Comparison of ENCODE assay signal across 8 cellular contexts in genomic region chr2:37168217-37168981, GRCh38. TPM values are rescaled to one million over a fixed set of nuclear protein-coding genes. Genes with fewer than 3 reads are reported as not detected.
A peak's percentile ranks its signal among the peaks of the same experiment; 100 is the strongest.
DNase-seq lines count a peak whose midpoint lies in the region; ATAC-seq, FAIRE-seq and TF ChIP-seq lines count a peak whose summit lies in the region.

No MANE protein-coding gene starts in this region.

- intact Hi-C loops in A673 (cut with micrococcal nuclease; ENCODE audit: unreplicated experiment) = loop anchor here (5.0 to 10.0 kb wide), 2 partner anchors 224 to 716 kb away; no protein-coding TSS in a partner anchor

- H4K5ac ChIP-seq in H1 (ENCODE audit: insufficient read length, low read depth, low read length) (no peak overlapping the region), mesendoderm (ENCODE audit: low read length) (no peak overlapping the region)

- CTCF ChIA-PET in A673 (lab: Charles Lee) (interaction anchor here (0.6 kb wide), 1 partner anchor 50 kb away, joined by 3 read pairs; no protein-coding TSS in a partner anchor), SK-N-SH (lab: Yijun Ruan, JAX) (interaction anchor here (0.6 to 4.9 kb wide), 56 partner anchors 9 to 953 kb away, joined by 3 to 57 read pairs (median 4); partner anchors contain the start of genes CEBPZ, CEBPZOS, EIF2AK2 and NDUFAF7), H1 (lab: Charles Lee; ENCODE audit: partially characterized antibody) (interaction anchor here (0.6 to 5.6 kb wide), 42 partner anchors 9 to 707 kb away, joined by 3 to 67 read pairs (median 4); partner anchors contain the start of genes EIF2AK2 and SULT6B1)

- no peak for TF ChIP-seq POLR2A in H1 (IDR thresholded peaks at IDR 0.05; ENCODE audit: control extremely low read depth in 1 of 2, low read depth in 2 of 2, low read length in 2 of 2)

- no peak overlapping the region for H4K8ac ChIP-seq in H1 (ENCODE audit: extremely low read depth, insufficient read depth, low read length)
- H4K8ac ChIP-seq in mesendoderm (ENCODE audit: low read depth, low read length) = no peak overlapping the region

- BruUV-seq in A673 (replicated peaks; lab: Mats Ljungman, UMichigan) = no TSS peak

- H3K27me3 ChIP-seq in A673 (replicated peaks; ENCODE audit: insufficient read depth, low read depth, low read length, poor library complexity) (no peaks in the 10 kb centered on the region), SK-N-SH (ENCODE audit: insufficient read depth) (no peaks in the 10 kb centered on the region), H1 (replicated peaks in 1 of 4; ENCODE audit: control insufficient read depth in 3 of 4, extremely low read depth in 1 of 4, insufficient read depth in 3 of 4, low read length in 3 of 4) (no peaks in the 10 kb centered on the region), mesendoderm (ENCODE audit: insufficient read depth, low read length, poor library complexity) (no peaks in the 10 kb centered on the region)

- no peak overlapping the region for H3K27ac ChIP-seq in A673 (ENCODE audit: low read depth, low read length, poor library complexity, severe bottlenecking)
- no peak overlapping the region for H3K27ac ChIP-seq in SK-N-SH (ENCODE audit: low read depth in 2 of 2, low read length in 1 of 2)
- no peak overlapping the region for H3K27ac ChIP-seq in H1 (ENCODE audit: low read depth, low read length)
- H3K27ac ChIP-seq in mesendoderm (ENCODE audit: low read depth, low read length) = no peak overlapping the region

- H3K4me3 ChIP-seq in A673 (ENCODE audit: low read depth, low read length, poor library complexity, severe bottlenecking) = no peak overlapping the region
- H3K4me3 ChIP-seq in SK-N-SH (ENCODE audit: low read depth in 2 of 2, low read length in 1 of 2) = no peak overlapping the region; a peak in 1 of 4 replicates
- H3K4me3 ChIP-seq in H1 (ENCODE audit: extremely low read depth in 1 of 4, insufficient read depth in 2 of 4, low read depth in 3 of 4, low read length in 4 of 4) = no peak overlapping the region
- H3K4me3 ChIP-seq in mesendoderm (ENCODE audit: low read length) = no peak overlapping the region

- H3K4me2 ChIP-seq in SK-N-SH (no peak overlapping the region), H1 (ENCODE audit: insufficient read depth in 1 of 2, low read depth in 2 of 2, low read length in 2 of 2) (no peak overlapping the region), mesendoderm (ENCODE audit: low read length) (no peak overlapping the region)

- in situ Hi-C loops in G401 (cut with HindIII; ENCODE audit: low sequenced_read_pairs) = no loop called here

- peak; percentile 83 for TF ChIP-seq CTCF in A673 (conservative IDR thresholded peaks at IDR 0.05; ENCODE audit: low read depth, low read length)
- TF ChIP-seq CTCF in SK-N-SH (IDR thresholded peaks at IDR 0.05) = peak; percentile 90
- TF ChIP-seq CTCF in H1 (IDR thresholded peaks at IDR 0.05; ENCODE audit: control extremely low read depth in 1 of 3, insufficient read depth in 1 of 3, low read depth in 1 of 3, low read length in 3 of 3) = peak in 2 of 3 experiments; percentile 49 to 78; a peak in 2 of 4 replicates

- H3K9ac ChIP-seq in SK-N-SH (no peak overlapping the region), H1 (replicated peaks in 1 of 4; ENCODE audit: extremely low read depth in 1 of 4, low read depth in 3 of 4, low read length in 3 of 4) (no peak overlapping the region), mesendoderm (ENCODE audit: low read length) (no peak overlapping the region)

- H3K18ac ChIP-seq in H1 (ENCODE audit: extremely low read depth, low read length) (no peak overlapping the region), mesendoderm (ENCODE audit: low read length) (no peak overlapping the region)

- 48% methylated on average over 17 of the region's 17 CpGs for WGBS in SK-N-SH (ENCODE audit: low lambda C conversion rate)
- WGBS in H1 (ENCODE audit: extremely low coverage in 1 of 2, insufficient coverage in 1 of 2, insufficient read length in 1 of 2, insufficient replicate concordance in 2 of 2, low coverage in 1 of 2, low lambda C conversion rate in 2 of 2, missing lambda C conversion rate in 1 of 2), 2 experiments = 58% methylated on average over 17 of the region's 17 CpGs; no CpG with 5 or more reads in 1 of the 2 experiments
- WGBS in mesendoderm (ENCODE audit: extremely low coverage, insufficient coverage, low lambda C conversion rate) = no CpG with 5 or more reads among the region's 17 CpGs

- H3K9me3 ChIP-seq in A673 (ENCODE audit: low read depth, low read length, poor library complexity, severe bottlenecking) = peaks cover 19% of the 10 kb centered on the region
- H3K9me3 ChIP-seq in SK-N-SH = 0 out of 2 replicates have a peak, but pooled peaks cover 9% of the 10 kb centered on the region
- H3K9me3 ChIP-seq in H1 (ENCODE audit: insufficient read depth in 2 of 2, low read depth in 1 of 2, low read length in 1 of 2) = peaks cover 7 to 8% of the 10 kb centered on the region in 2 experiments; a peak in 3 of 4 replicates

- H3K36me3 ChIP-seq in A673 (ENCODE audit: insufficient read depth, low read length, poor library complexity, severe bottlenecking) (no peaks in the 10 kb centered on the region), SK-N-SH (replicated peaks in 1 of 2; ENCODE audit: control insufficient read depth in 1 of 2, insufficient read depth in 2 of 2, low read length in 1 of 2) (no peaks in the 10 kb centered on the region), H1 (ENCODE audit: control insufficient read depth in 2 of 4, insufficient read depth in 4 of 4, low read length in 3 of 4) (no peaks in the 10 kb centered on the region), mesendoderm (ENCODE audit: control insufficient read depth, insufficient read depth, low read length) (no peaks in the 10 kb centered on the region)

- FAIRE-seq in H1 (lab: Jason Lieb, UNC) = peak; percentile 90

- H3K56ac ChIP-seq in H1 (replicated peaks; ENCODE audit: insufficient read length, low read depth, low read length) (no peak overlapping the region), mesendoderm (ENCODE audit: low read length) (peak overlapping the region; percentile 15)

- H3K14ac ChIP-seq in H1 (ENCODE audit: insufficient read length) = no peak overlapping the region

- no peak overlapping the region for H2BK20ac ChIP-seq in H1 (ENCODE audit: low read length)

- no peak overlapping the region for H2AK5ac ChIP-seq in H1 (ENCODE audit: low read depth, low read length)
- H2AK5ac ChIP-seq in mesendoderm (ENCODE audit: low read length) = no peak overlapping the region

- peak; percentile 75 for DNase-seq in A673 (ENCODE audit: low spot score)
- DNase-seq in G401 (ENCODE audit: low spot score) = peak; percentile 19
- peak; percentile 91 for DNase-seq in SK-N-SH
- DNase-seq in H1 (ENCODE audit: low read depth in 1 of 2, low spot score in 2 of 2) = peak in 1 of 2 experiments; percentile 64
- DNase-seq in mesendoderm = peak; percentile 71
- no peak for DNase-seq in T-helper 9 cell

- H4K91ac ChIP-seq in H1 (replicated peaks; ENCODE audit: insufficient read length, low read length) = no peak overlapping the region

- POLR2A ChIA-PET in A673 (lab: Charles Lee; ENCODE audit: low non-redundant PET) (no interaction called here), SK-N-SH (lab: Yijun Ruan, JAX) (no interaction called here), H1 (lab: Charles Lee; ENCODE audit: partially characterized antibody) (interaction anchor here (1.1 to 1.9 kb wide), 5 partner anchors 12 to 55 kb away, joined by 3 to 6 read pairs (median 4); no protein-coding TSS in a partner anchor)

- H3K23ac ChIP-seq in H1 (ENCODE audit: insufficient read length) (no peak overlapping the region), mesendoderm (ENCODE audit: low read length) (no peak overlapping the region)

- H3K9me2 ChIP-seq in SK-N-SH = no peaks in the 10 kb centered on the region

- no peak overlapping the region for H2BK5ac ChIP-seq in H1 (ENCODE audit: low read depth, low read length)
- H2BK5ac ChIP-seq in mesendoderm (ENCODE audit: low read length) = no peak overlapping the region

- no peak overlapping the region for H2BK12ac ChIP-seq in H1 (ENCODE audit: low read depth, low read length)

- no peaks in the 10 kb centered on the region for H3K23me2 ChIP-seq in H1 (ENCODE audit: low read depth, low read length)

- H2BK15ac ChIP-seq in H1 (ENCODE audit: low read length) (no peak overlapping the region), mesendoderm (replicated peaks; ENCODE audit: low read depth) (no peak overlapping the region)

- H2AFZ ChIP-seq in SK-N-SH (ENCODE audit: low read depth) (peak overlapping the region; percentile 60), H1 (ENCODE audit: low read length) (0 out of 2 replicates have a peak overlapping the region, but pooled peaks have one; percentile 45)

- no peaks in the 10 kb centered on the region for H3F3A ChIP-seq in SK-N-SH (replicated peaks; ENCODE audit: insufficient read depth)

- H2BK120ac ChIP-seq in H1 (replicated peaks; ENCODE audit: low read depth, low read length) (no peak overlapping the region), mesendoderm (ENCODE audit: low read depth, low read length) (no peak overlapping the region)

- ATAC-seq in GM18502 (IDR thresholded peaks at IDR 0.05; ENCODE audit: poor library complexity, unreplicated experiment) = no peak

- TF ChIP-seq RAD21 in Ishikawa (IDR thresholded peaks at IDR 0.05; ENCODE audit: low read depth) = peak; percentile 78
- peak; percentile 89 for TF ChIP-seq RAD21 in SK-N-SH (IDR thresholded peaks at IDR 0.05; ENCODE audit: low read length)
- peak; percentile 82 to 83 for TF ChIP-seq RAD21 in H1 (IDR thresholded peaks at IDR 0.05 in 1 of 2, conservative IDR thresholded peaks at IDR 0.05 in 1 of 2; ENCODE audit: low read depth in 2 of 2, low read length in 2 of 2)

- H3K79me1 ChIP-seq in H1 (ENCODE audit: low read depth, low read length) = no peaks in the 10 kb centered on the region
- H3K79me1 ChIP-seq in mesendoderm (ENCODE audit: low read length) = no peaks in the 10 kb centered on the region

- H4K20me1 ChIP-seq in SK-N-SH (ENCODE audit: insufficient read depth) (no peaks in the 10 kb centered on the region), H1 (replicated peaks in 1 of 2; ENCODE audit: control insufficient read depth in 1 of 2, insufficient read depth in 2 of 2, low read length in 2 of 2) (no peaks in the 10 kb centered on the region)

- H3K4ac ChIP-seq in H1 (replicated peaks; ENCODE audit: insufficient read length, low read depth, low read length) (no peak overlapping the region), mesendoderm (ENCODE audit: low read depth, low read length) (no peak overlapping the region)

- no peaks in the 10 kb centered on the region for H3K4me1 ChIP-seq in A673 (ENCODE audit: insufficient read depth, low read length, poor library complexity, severe bottlenecking)
- no peaks in the 10 kb centered on the region for H3K4me1 ChIP-seq in SK-N-SH (ENCODE audit: control insufficient read depth in 1 of 2, insufficient read depth in 2 of 2, low read depth in 1 of 2, low read length in 1 of 2)
- H3K4me1 ChIP-seq in H1 (replicated peaks in 1 of 4; ENCODE audit: control insufficient read depth in 3 of 4, insufficient read depth in 4 of 4, low read length in 3 of 4) = no peaks in the 10 kb centered on the region
- no peaks in the 10 kb centered on the region for H3K4me1 ChIP-seq in mesendoderm (ENCODE audit: control insufficient read depth, low read depth, low read length)

- no peaks in the 10 kb centered on the region for H3K79me2 ChIP-seq in SK-N-SH (ENCODE audit: insufficient read depth)
- H3K79me2 ChIP-seq in H1 (ENCODE audit: control insufficient read depth in 1 of 2, insufficient read depth in 2 of 2, low read length in 2 of 2) = no peaks in the 10 kb centered on the region
- H3K79me2 ChIP-seq in mesendoderm (ENCODE audit: control insufficient read depth, insufficient read depth, low read length) = no peaks in the 10 kb centered on the region

- TF ChIP-seq EP300 in Ishikawa (IDR thresholded peaks at IDR 0.05; ENCODE audit: borderline replicate concordance) = no peak
- TF ChIP-seq EP300 in SK-N-SH (IDR thresholded peaks at IDR 0.05; ENCODE audit: borderline replicate concordance in 1 of 2, low read depth in 1 of 2, low read length in 1 of 2) = no peak
- no peak for TF ChIP-seq EP300 in H1 (IDR thresholded peaks at IDR 0.05; ENCODE audit: borderline replicate concordance in 1 of 2, low read depth in 2 of 2, low read length in 2 of 2)

RNA-seq across cellular contexts. Expression of gene EIF2AK2, which starts 11.6 kb away (rescaled TPM):
- 64.4 and 68.4 TPM in 2 replicates for total RNA-seq in A673 (2021)
- 6.8 and 19.8 TPM in 2 replicates for total RNA-seq in G401 (2014; rRNA removed; shearing (Covaris generic))
- polyA plus RNA-seq in SK-N-SH (2012; rRNA removed) = 9.0 and 9.4 TPM in 2 replicates
- polyA plus RNA-seq in SK-N-SH (2012; cell fraction: cytosol; rRNA removed) = 11.2 and 12.1 TPM in 2 replicates
- polyA plus RNA-seq in SK-N-SH (2012; cell fraction: nucleus; rRNA removed) = 6.1 and 9.9 TPM in 2 replicates
- 46.3 and 46.9 TPM in 2 replicates for total RNA-seq in H1 (2021; fragmentation: NEBNext Ultra II Directional; extraction: Animal tissue kit (Norgen Biotek cat#: 25700))
- polyA plus RNA-seq in H1 (2011; rRNA removed) = 6.8 and 13.1 TPM in 2 replicates
- polyA plus RNA-seq in H1 (2011; cell fraction: cytosol; rRNA removed) = 11.5 TPM
- polyA plus RNA-seq in H1 (2011; cell fraction: nucleus; rRNA removed) = 6.3 TPM
- polyA plus RNA-seq in H1 (2012, experiment 1 of 2) = 8.3 to 20.3 TPM (median 10.9 TPM) in 4 replicates
- 1.5 TPM for polyA plus RNA-seq in H1 (2012, experiment 2 of 2)
- 27.0 TPM for polyA plus RNA-seq in H1 (2013, experiment 1 of 2)
- polyA plus RNA-seq in H1 (2013, experiment 2 of 2) = 27.1 TPM
- polyA minus RNA-seq in H1 (2011; rRNA and poly(A)+ RNA removed) = 19.4 and 29.9 TPM in 2 replicates
- polyA minus RNA-seq in H1 (2011; cell fraction: cytosol; rRNA and poly(A)+ RNA removed) = 17.4 TPM
- polyA minus RNA-seq in H1 (2011; cell fraction: nucleus; rRNA and poly(A)+ RNA removed) = 33.2 TPM
- 28.3 TPM for polyA plus RNA-seq in mesendoderm (2013, experiment 1 of 2)
- 27.0 TPM for polyA plus RNA-seq in mesendoderm (2013, experiment 2 of 2)

RNA-seq across cellular contexts. Expression of gene SULT6B1, which starts 20.1 kb away (rescaled TPM):
- not detected in 2 replicates for total RNA-seq in A673 (2021)
- not detected in 2 replicates for total RNA-seq in G401 (2014; rRNA removed; shearing (Covaris generic))
- polyA plus RNA-seq in SK-N-SH (2012; rRNA removed) = not detected in 2 replicates
- polyA plus RNA-seq in SK-N-SH (2012; cell fraction: cytosol; rRNA removed) = not detected in 2 replicates
- polyA plus RNA-seq in SK-N-SH (2012; cell fraction: nucleus; rRNA removed) = not detected in 2 replicates
- not detected in 2 replicates for total RNA-seq in H1 (2021; fragmentation: NEBNext Ultra II Directional; extraction: Animal tissue kit (Norgen Biotek cat#: 25700))
- polyA plus RNA-seq in H1 (2011; rRNA removed) = not detected in 2 replicates
- not detected for polyA plus RNA-seq in H1 (2011; cell fraction: cytosol; rRNA removed)
- not detected for polyA plus RNA-seq in H1 (2011; cell fraction: nucleus; rRNA removed)
- not detected in 4 replicates for polyA plus RNA-seq in H1 (2012, experiment 1 of 2)
- not detected for polyA plus RNA-seq in H1 (2012, experiment 2 of 2)
- not detected for polyA plus RNA-seq in H1 (2013, experiment 1 of 2)
- polyA plus RNA-seq in H1 (2013, experiment 2 of 2) = not detected
- 0.17 TPM in 1 of 2 replicates, not detected in the other for polyA minus RNA-seq in H1 (2011; rRNA and poly(A)+ RNA removed)
- polyA minus RNA-seq in H1 (2011; cell fraction: cytosol; rRNA and poly(A)+ RNA removed) = not detected
- not detected for polyA minus RNA-seq in H1 (2011; cell fraction: nucleus; rRNA and poly(A)+ RNA removed)
- polyA plus RNA-seq in mesendoderm (2013, experiment 1 of 2) = not detected
- 0.04 TPM for polyA plus RNA-seq in mesendoderm (2013, experiment 2 of 2)

RNA-seq across cellular contexts. Expression of gene CEBPZOS, which starts 27.9 kb away (rescaled TPM):
- total RNA-seq in A673 (2021) = 56.9 and 61.8 TPM in 2 replicates
- total RNA-seq in G401 (2014; rRNA removed; shearing (Covaris generic)) = 15.9 and 18.5 TPM in 2 replicates
- 27.5 and 35.4 TPM in 2 replicates for polyA plus RNA-seq in SK-N-SH (2012; rRNA removed)
- 42.2 and 52.2 TPM in 2 replicates for polyA plus RNA-seq in SK-N-SH (2012; cell fraction: cytosol; rRNA removed)
- polyA plus RNA-seq in SK-N-SH (2012; cell fraction: nucleus; rRNA removed) = 12.3 and 19.9 TPM in 2 replicates
- total RNA-seq in H1 (2021; fragmentation: NEBNext Ultra II Directional; extraction: Animal tissue kit (Norgen Biotek cat#: 25700)) = 43.5 and 43.6 TPM in 2 replicates
- 20.5 and 27.3 TPM in 2 replicates for polyA plus RNA-seq in H1 (2011; rRNA removed)
- polyA plus RNA-seq in H1 (2011; cell fraction: cytosol; rRNA removed) = 26.4 TPM
- polyA plus RNA-seq in H1 (2011; cell fraction: nucleus; rRNA removed) = 10.7 TPM
- 20.0 to 27.4 TPM (median 23.2 TPM) in 4 replicates for polyA plus RNA-seq in H1 (2012, experiment 1 of 2)
- 3.5 TPM for polyA plus RNA-seq in H1 (2012, experiment 2 of 2)
- 65.8 TPM for polyA plus RNA-seq in H1 (2013, experiment 1 of 2)
- polyA plus RNA-seq in H1 (2013, experiment 2 of 2) = 67.5 TPM
- polyA minus RNA-seq in H1 (2011; rRNA and poly(A)+ RNA removed) = 10.3 and 11.3 TPM in 2 replicates
- polyA minus RNA-seq in H1 (2011; cell fraction: cytosol; rRNA and poly(A)+ RNA removed) = 6.0 TPM
- 13.0 TPM for polyA minus RNA-seq in H1 (2011; cell fraction: nucleus; rRNA and poly(A)+ RNA removed)
- 23.4 TPM for polyA plus RNA-seq in mesendoderm (2013, experiment 1 of 2)
- 21.8 TPM for polyA plus RNA-seq in mesendoderm (2013, experiment 2 of 2)
